ENCODE assay signal across 28 cellular contexts in the genomic region with DNA sequence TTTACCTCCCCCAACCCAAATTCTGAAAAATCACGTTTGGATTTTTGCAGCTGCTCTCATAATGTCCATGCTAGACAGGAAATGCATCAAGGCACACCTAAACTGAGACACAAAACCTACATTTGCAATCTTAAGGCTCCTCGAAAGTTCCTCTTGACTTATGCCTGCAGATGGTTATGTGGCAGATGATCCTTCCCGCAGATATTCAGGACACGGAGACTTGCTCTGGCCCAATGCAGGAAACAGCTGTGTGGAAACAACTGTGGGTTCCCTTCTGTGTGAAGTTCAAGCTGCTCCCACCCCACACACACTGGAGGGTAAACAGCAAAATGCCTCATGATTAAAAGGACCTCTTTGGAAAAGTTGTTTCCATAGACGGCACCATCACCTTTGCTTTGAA.
A peak's percentile ranks its signal among the peaks of the same experiment; 100 is the strongest.
DNase-seq lines count a peak whose midpoint lies in the region; ATAC-seq, FAIRE-seq and TF ChIP-seq lines count a peak whose summit lies in the region.
"Had no signal": no experiment of that assay in that cellular context is flagged by ENCODE, and none has a peak within 500 bp of the region (broad histone marks: within the 10 kb centered on the region; RNA-seq: fewer than 3 reads in every experiment).

No MANE protein-coding gene starts in this region.

- no peaks in the 10 kb centered on the region for H3K9me3 ChIP-seq in Karpas-422 (ENCODE audit: low read length)
- no peaks in the 10 kb centered on the region for H3K9me3 ChIP-seq in CD8-positive, alpha-beta memory T cell (ENCODE audit: low read length)
- H3K9me3 ChIP-seq: gastroesophageal sphincter, left lung, transverse colon had no signal

- H3K27ac Mint-ChIP-seq in stimulated activated naive B cell treated with anti-CD40 and anti-IgM and Interleukin-4, amounts not matched to agents 10 μg/mL and 1 μg/mL and 100 μg/mL, for 72 hours, result peak overlapping the region; percentile 56
- no peak overlapping the region for H3K27ac Mint-ChIP-seq in CD8-positive, alpha-beta memory T cell
- H3K27ac Mint-ChIP-seq: activated naive CD4-positive, alpha-beta T cell treated with anti-CD3 and anti-CD28 coated beads, Interleukin-2, amount 50 U/mL, for 24 hours; CD14-positive monocyte; endodermal cell; naive thymus-derived CD8-positive, alpha-beta T cell; stimulated activated naive CD8-positive, alpha-beta T cell treated with anti-CD3 and anti-CD28 coated beads, Interleukin-15, amount 100 ng/mL, for 72 hours had no signal

- no peaks in the 10 kb centered on the region for H3K27me3 Mint-ChIP-seq in stimulated activated naive B cell treated with anti-CD40 and anti-IgM and Interleukin-4, amounts not matched to agents 10 μg/mL and 1 μg/mL and 100 μg/mL, for 72 hours
- peaks cover 15 to 42% of the 10 kb centered on the region in 2 donors for H3K27me3 Mint-ChIP-seq in CD8-positive, alpha-beta memory T cell
- H3K27me3 Mint-ChIP-seq: stimulated activated naive CD8-positive, alpha-beta T cell treated with anti-CD3 and anti-CD28 coated beads, Interleukin-15, amount 100 ng/mL, for 72 hours had no signal

- H3K9ac ChIP-seq in Karpas-422 (ENCODE audit: low read length), result no peak overlapping the region

- ATAC-seq in stimulated activated naive B cell treated with anti-CD40 and anti-IgM and Interleukin-4, amounts not matched to agents 10 μg/mL and 1 μg/mL and 100 μg/mL, for 72 hours (replicated peaks), result peak in 1 of 2 donors; percentile 1
- ATAC-seq: activated CD4-positive, CD25-positive, alpha-beta regulatory T cell treated with anti-CD3 and anti-CD28 coated beads, Interleukin-2, amount 50 U/mL, for 24 hours; gastroesophageal sphincter; HepG2; left lung; naive thymus-derived CD8-positive, alpha-beta T cell; stimulated activated naive CD8-positive, alpha-beta T cell treated with anti-CD3 and anti-CD28 coated beads, Interleukin-15, amount 100 ng/mL, for 72 hours had no signal

- no peaks in the 10 kb centered on the region for H4K20me1 ChIP-seq in Karpas-422 (ENCODE audit: insufficient read depth, low read depth, low read length)

- H3K9me2 ChIP-seq in Karpas-422 (replicated peaks; ENCODE audit: insufficient read depth, low read length), result no peaks in the 10 kb centered on the region

- no peak overlapping the region for H2AFZ ChIP-seq in Karpas-422 (ENCODE audit: low read length)

- DNase-seq in DMS 273 (lab: John Stamatoyannopoulos, UW; ENCODE audit: unreplicated experiment) (peak; percentile 86), Karpas-422 (no peak), bronchial epithelial cell (ENCODE audit: low read depth) (no peak), GM20000 (ENCODE audit: low spot score) (no peak), NCI-H2107 (lab: John Stamatoyannopoulos, UW) (no peak)
- DNase-seq in stimulated activated naive B cell treated with anti-CD40 and anti-IgM and Interleukin-4, amounts not matched to agents 10 μg/mL and 1 μg/mL and 100 μg/mL, for 72 hours, result no peak
- DNase-seq in CD8-positive, alpha-beta memory T cell, result no peak
- DNase-seq: activated CD4-positive, alpha-beta T cell treated with anti-CD3 and anti-CD28 coated beads, Interleukin-2, amount 50 U/mL, for 48 hours; activated CD8-positive, alpha-beta memory T cell treated with anti-CD3 and anti-CD28 coated beads, Interleukin-2, amount 50 U/mL, for 4 hours; Calu3; cortex of kidney; endodermal cell; GOT3; left lung; naive thymus-derived CD8-positive, alpha-beta T cell; NCI-H1092; NCI-H1694 treated with DMSO at 0.1 percent for 48 hours; NCI-H2171 treated with DMSO at 0.1 percent for 48 hours; NCI-H510A treated with DMSO at 0.1 percent for 48 hours; occipital lobe; stimulated activated naive CD8-positive, alpha-beta T cell treated with anti-CD3 and anti-CD28 coated beads, Interleukin-15, amount 100 ng/mL, for 72 hours; T-helper 1 cell; transverse colon had no signal

- FAIRE-seq in bronchial epithelial cell (lab: Jason Lieb, UNC), result peak; percentile 28
- FAIRE-seq: HepG2 had no signal

- H3K4me2 ChIP-seq in Karpas-422 (ENCODE audit: low read depth, low read length, poor library complexity, severe bottlenecking), result no peak overlapping the region

- no peak overlapping the region for H3K4me3 Mint-ChIP-seq in stimulated activated naive B cell treated with anti-CD40 and anti-IgM and Interleukin-4, amounts not matched to agents 10 μg/mL and 1 μg/mL and 100 μg/mL, for 72 hours
- H3K4me3 Mint-ChIP-seq in CD8-positive, alpha-beta memory T cell, result no peak overlapping the region
- H3K4me3 Mint-ChIP-seq: activated naive CD4-positive, alpha-beta T cell treated with anti-CD3 and anti-CD28 coated beads, Interleukin-2, amount 50 U/mL, for 24 hours; CD14-positive monocyte; endodermal cell; naive thymus-derived CD8-positive, alpha-beta T cell; stimulated activated naive CD8-positive, alpha-beta T cell treated with anti-CD3 and anti-CD28 coated beads, Interleukin-15, amount 100 ng/mL, for 72 hours had no signal

- H3K27me3 ChIP-seq in Karpas-422 (ENCODE audit: low read length) (no peaks in the 10 kb centered on the region), bronchial epithelial cell (ENCODE audit: control insufficient read depth, insufficient read depth, low read length) (no peaks in the 10 kb centered on the region)
- H3K27me3 ChIP-seq in CD8-positive, alpha-beta memory T cell (ENCODE audit: insufficient read depth, low read length, poor library complexity, severe bottlenecking), result no peaks in the 10 kb centered on the region
- H3K27me3 ChIP-seq: gastroesophageal sphincter, left lung, transverse colon had no signal

- H3K9me3 Mint-ChIP-seq in stimulated activated naive B cell treated with anti-CD40 and anti-IgM and Interleukin-4, amounts not matched to agents 10 μg/mL and 1 μg/mL and 100 μg/mL, for 72 hours, result no peaks in the 10 kb centered on the region
- H3K9me3 Mint-ChIP-seq in CD8-positive, alpha-beta memory T cell, result no peaks in the 10 kb centered on the region
- H3K9me3 Mint-ChIP-seq: activated naive CD4-positive, alpha-beta T cell treated with anti-CD3 and anti-CD28 coated beads, Interleukin-2, amount 50 U/mL, for 24 hours; endodermal cell; naive thymus-derived CD8-positive, alpha-beta T cell; stimulated activated naive CD8-positive, alpha-beta T cell treated with anti-CD3 and anti-CD28 coated beads, Interleukin-15, amount 100 ng/mL, for 72 hours had no signal

- TF ChIP-seq CTCF in bronchial epithelial cell (IDR thresholded peaks at IDR 0.05; ENCODE audit: insufficient read depth, low read length, severe bottlenecking), result no peak
- no peak for TF ChIP-seq CTCF in GM20000 (IDR thresholded peaks at IDR 0.05; ENCODE audit: extremely low read depth, missing control alignments)

- H3K4me3 ChIP-seq in Karpas-422 (ENCODE audit: low read length) (no peak overlapping the region), bronchial epithelial cell (ENCODE audit: low read depth, low read length) (no peak overlapping the region)
- no peak overlapping the region for H3K4me3 ChIP-seq in CD8-positive, alpha-beta memory T cell (ENCODE audit: low read length)
- H3K4me3 ChIP-seq: gastroesophageal sphincter, left lung, transverse colon had no signal

- H3K36me3 ChIP-seq in Karpas-422 (ENCODE audit: insufficient read depth, low read length), result peaks cover 4% of the 10 kb centered on the region; the same call in 1 of the 2 replicates
- H3K36me3 ChIP-seq in bronchial epithelial cell (ENCODE audit: control insufficient read depth, insufficient read depth, low read length), result no peaks in the 10 kb centered on the region
- H3K36me3 ChIP-seq in CD8-positive, alpha-beta memory T cell (ENCODE audit: insufficient read depth, low read length), result no peaks in the 10 kb centered on the region
- H3K36me3 ChIP-seq: gastroesophageal sphincter, left lung, transverse colon had no signal

- H3K36me3 Mint-ChIP-seq in stimulated activated naive B cell treated with anti-CD40 and anti-IgM and Interleukin-4, amounts not matched to agents 10 μg/mL and 1 μg/mL and 100 μg/mL, for 72 hours, result peaks cover 7 to 21% of the 10 kb centered on the region in 2 donors
- no peaks in the 10 kb centered on the region for H3K36me3 Mint-ChIP-seq in CD8-positive, alpha-beta memory T cell
- H3K36me3 Mint-ChIP-seq: activated naive CD4-positive, alpha-beta T cell treated with anti-CD3 and anti-CD28 coated beads, Interleukin-2, amount 50 U/mL, for 24 hours; CD14-positive monocyte; naive thymus-derived CD8-positive, alpha-beta T cell had no signal

- peaks cover 53 to 88% of the 10 kb centered on the region in 2 donors for H3K4me1 Mint-ChIP-seq in stimulated activated naive B cell treated with anti-CD40 and anti-IgM and Interleukin-4, amounts not matched to agents 10 μg/mL and 1 μg/mL and 100 μg/mL, for 72 hours
- H3K4me1 Mint-ChIP-seq in CD8-positive, alpha-beta memory T cell, result no peaks in the 10 kb centered on the region
- H3K4me1 Mint-ChIP-seq: activated naive CD4-positive, alpha-beta T cell treated with anti-CD3 and anti-CD28 coated beads, Interleukin-2, amount 50 U/mL, for 24 hours; stimulated activated naive CD8-positive, alpha-beta T cell treated with anti-CD3 and anti-CD28 coated beads, Interleukin-15, amount 100 ng/mL, for 72 hours had no signal

- CTCF ChIA-PET in CD8-positive, alpha-beta memory T cell (lab: Charles Lee), result no interaction called here

- POLR2A ChIA-PET in CD8-positive, alpha-beta memory T cell (lab: Charles Lee), result no interaction called here

- peaks cover 50% of the 10 kb centered on the region for H3K4me1 ChIP-seq in Karpas-422 (ENCODE audit: low read length)
- no peaks in the 10 kb centered on the region for H3K4me1 ChIP-seq in CD8-positive, alpha-beta memory T cell (ENCODE audit: insufficient read depth, low read length)
- H3K4me1 ChIP-seq: left lung, transverse colon had no signal

- peaks cover 99% of the 10 kb centered on the region for H3K79me2 ChIP-seq in Karpas-422 (ENCODE audit: low read length)

- peak overlapping the region; percentile 75; the same call in 1 of the 2 replicates for H3K27ac ChIP-seq in Karpas-422 (ENCODE audit: low read length)
- H3K27ac ChIP-seq in CD8-positive, alpha-beta memory T cell (ENCODE audit: low read depth, low read length), result no peak overlapping the region
- H3K27ac ChIP-seq: gastroesophageal sphincter, left lung, transverse colon had no signal
